Comparison of ENCODE assay signal across 1 cellular context in genomic region chr20:5602346-5602745, GRCh38.
TF ChIP-seq lines count a peak whose summit lies in the region.

No MANE protein-coding gene starts in this region.

TF ChIP-seq in GM23338, 12 proteins besides CTCF, POLR2A, EP300 and RAD21 (continued from another document):
- TF ChIP-seq, protein P1, sequence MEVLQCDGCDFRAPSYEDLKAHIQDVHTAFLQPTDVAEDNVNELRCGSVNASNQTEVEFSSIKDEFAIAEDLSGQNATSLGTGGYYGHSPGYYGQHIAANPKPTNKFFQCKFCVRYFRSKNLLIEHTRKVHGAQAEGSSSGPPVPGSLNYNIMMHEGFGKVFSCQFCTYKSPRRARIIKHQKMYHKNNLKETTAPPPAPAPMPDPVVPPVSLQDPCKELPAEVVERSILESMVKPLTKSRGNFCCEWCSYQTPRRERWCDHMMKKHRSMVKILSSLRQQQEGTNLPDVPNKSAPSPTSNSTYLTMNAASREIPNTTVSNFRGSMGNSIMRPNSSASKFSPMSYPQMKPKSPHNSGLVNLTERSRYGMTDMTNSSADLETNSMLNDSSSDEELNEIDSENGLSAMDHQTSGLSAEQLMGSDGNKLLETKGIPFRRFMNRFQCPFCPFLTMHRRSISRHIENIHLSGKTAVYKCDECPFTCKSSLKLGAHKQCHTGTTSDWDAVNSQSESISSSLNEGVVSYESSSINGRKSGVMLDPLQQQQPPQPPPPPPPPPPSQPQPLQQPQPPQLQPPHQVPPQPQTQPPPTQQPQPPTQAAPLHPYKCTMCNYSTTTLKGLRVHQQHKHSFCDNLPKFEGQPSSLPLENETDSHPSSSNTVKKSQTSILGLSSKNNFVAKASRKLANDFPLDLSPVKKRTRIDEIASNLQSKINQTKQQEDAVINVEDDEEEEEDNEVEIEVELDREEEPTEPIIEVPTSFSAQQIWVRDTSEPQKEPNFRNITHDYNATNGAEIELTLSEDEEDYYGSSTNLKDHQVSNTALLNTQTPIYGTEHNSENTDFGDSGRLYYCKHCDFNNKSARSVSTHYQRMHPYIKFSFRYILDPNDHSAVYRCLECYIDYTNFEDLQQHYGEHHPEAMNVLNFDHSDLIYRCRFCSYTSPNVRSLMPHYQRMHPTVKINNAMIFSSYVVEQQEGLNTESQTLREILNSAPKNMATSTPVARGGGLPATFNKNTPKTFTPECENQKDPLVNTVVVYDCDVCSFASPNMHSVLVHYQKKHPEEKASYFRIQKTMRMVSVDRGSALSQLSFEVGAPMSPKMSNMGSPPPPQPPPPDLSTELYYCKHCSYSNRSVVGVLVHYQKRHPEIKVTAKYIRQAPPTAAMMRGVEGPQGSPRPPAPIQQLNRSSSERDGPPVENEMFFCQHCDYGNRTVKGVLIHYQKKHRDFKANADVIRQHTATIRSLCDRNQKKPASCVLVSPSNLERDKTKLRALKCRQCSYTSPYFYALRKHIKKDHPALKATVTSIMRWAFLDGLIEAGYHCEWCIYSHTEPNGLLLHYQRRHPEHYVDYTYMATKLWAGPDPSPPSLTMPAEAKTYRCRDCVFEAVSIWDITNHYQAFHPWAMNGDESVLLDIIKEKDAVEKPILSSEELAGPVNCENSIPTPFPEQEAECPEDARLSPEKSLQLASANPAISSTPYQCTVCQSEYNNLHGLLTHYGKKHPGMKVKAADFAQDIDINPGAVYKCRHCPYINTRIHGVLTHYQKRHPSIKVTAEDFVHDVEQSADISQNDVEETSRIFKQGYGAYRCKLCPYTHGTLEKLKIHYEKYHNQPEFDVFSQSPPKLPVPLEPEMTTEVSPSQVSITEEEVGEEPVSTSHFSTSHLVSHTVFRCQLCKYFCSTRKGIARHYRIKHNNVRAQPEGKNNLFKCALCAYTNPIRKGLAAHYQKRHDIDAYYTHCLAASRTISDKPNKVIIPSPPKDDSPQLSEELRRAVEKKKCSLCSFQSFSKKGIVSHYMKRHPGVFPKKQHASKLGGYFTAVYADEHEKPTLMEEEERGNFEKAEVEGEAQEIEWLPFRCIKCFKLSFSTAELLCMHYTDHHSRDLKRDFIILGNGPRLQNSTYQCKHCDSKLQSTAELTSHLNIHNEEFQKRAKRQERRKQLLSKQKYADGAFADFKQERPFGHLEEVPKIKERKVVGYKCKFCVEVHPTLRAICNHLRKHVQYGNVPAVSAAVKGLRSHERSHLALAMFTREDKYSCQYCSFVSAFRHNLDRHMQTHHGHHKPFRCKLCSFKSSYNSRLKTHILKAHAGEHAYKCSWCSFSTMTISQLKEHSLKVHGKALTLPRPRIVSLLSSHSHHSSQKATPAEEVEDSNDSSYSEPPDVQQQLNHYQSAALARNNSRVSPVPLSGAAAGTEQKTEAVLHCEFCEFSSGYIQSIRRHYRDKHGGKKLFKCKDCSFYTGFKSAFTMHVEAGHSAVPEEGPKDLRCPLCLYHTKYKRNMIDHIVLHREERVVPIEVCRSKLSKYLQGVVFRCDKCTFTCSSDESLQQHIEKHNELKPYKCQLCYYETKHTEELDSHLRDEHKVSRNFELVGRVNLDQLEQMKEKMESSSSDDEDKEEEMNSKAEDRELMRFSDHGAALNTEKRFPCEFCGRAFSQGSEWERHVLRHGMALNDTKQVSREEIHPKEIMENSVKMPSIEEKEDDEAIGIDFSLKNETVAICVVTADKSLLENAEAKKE (CRISPR knock-in tag; IDR thresholded peaks at IDR 0.05), result no peak
- no peak for TF ChIP-seq EZH2phosphoT487 (IDR thresholded peaks at IDR 0.05; ENCODE audit: unreplicated experiment)
- no peak for TF ChIP-seq ZNF114 (CRISPR knock-in tag; IDR thresholded peaks at IDR 0.05)
- TF ChIP-seq POLR2AphosphoS5 (IDR thresholded peaks at IDR 0.05; ENCODE audit: low read depth), result no peak
- no peak for TF ChIP-seq JUNB (IDR thresholded peaks at IDR 0.05; ENCODE audit: unreplicated experiment)
- TF ChIP-seq ZNF331 (CRISPR knock-in tag; IDR thresholded peaks at IDR 0.05; ENCODE audit: low read depth), result no peak
- no peak for TF ChIP-seq NANOG (IDR thresholded peaks at IDR 0.05; ENCODE audit: borderline replicate concordance)
- TF ChIP-seq, protein P2, sequence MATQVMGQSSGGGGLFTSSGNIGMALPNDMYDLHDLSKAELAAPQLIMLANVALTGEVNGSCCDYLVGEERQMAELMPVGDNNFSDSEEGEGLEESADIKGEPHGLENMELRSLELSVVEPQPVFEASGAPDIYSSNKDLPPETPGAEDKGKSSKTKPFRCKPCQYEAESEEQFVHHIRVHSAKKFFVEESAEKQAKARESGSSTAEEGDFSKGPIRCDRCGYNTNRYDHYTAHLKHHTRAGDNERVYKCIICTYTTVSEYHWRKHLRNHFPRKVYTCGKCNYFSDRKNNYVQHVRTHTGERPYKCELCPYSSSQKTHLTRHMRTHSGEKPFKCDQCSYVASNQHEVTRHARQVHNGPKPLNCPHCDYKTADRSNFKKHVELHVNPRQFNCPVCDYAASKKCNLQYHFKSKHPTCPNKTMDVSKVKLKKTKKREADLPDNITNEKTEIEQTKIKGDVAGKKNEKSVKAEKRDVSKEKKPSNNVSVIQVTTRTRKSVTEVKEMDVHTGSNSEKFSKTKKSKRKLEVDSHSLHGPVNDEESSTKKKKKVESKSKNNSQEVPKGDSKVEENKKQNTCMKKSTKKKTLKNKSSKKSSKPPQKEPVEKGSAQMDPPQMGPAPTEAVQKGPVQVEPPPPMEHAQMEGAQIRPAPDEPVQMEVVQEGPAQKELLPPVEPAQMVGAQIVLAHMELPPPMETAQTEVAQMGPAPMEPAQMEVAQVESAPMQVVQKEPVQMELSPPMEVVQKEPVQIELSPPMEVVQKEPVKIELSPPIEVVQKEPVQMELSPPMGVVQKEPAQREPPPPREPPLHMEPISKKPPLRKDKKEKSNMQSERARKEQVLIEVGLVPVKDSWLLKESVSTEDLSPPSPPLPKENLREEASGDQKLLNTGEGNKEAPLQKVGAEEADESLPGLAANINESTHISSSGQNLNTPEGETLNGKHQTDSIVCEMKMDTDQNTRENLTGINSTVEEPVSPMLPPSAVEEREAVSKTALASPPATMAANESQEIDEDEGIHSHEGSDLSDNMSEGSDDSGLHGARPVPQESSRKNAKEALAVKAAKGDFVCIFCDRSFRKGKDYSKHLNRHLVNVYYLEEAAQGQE (IDR thresholded peaks at IDR 0.05; ENCODE audit: unreplicated experiment), result no peak
